In the genomic region with DNA sequence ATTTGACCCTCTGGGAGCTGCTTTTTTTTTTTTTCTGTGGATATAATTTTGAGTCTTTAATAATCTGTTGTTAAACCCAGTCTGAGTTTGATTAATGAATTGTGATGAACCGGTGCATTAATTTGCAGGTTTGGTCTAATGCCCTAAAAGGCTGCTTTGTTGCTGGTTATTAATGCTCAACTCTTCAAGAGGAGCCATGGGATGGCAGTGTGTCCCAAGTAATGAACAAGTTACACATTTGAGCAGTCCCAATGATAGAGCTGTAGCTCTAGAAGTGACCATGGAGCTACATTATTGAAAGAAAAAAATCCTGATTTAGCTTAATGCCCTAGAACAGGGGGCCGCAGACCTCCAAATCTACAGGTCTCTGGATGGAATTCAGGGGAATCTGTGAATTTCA, we compare ENCODE assay signal across 1 cellular context.
TF ChIP-seq lines count a peak whose summit lies in the region.

No MANE protein-coding gene starts in this region.

TF ChIP-seq in Ishikawa, 13 proteins besides CTCF, POLR2A, EP300 and RAD21 (continued from another document):
- no peak for TF ChIP-seq REST (IDR thresholded peaks at IDR 0.05; ENCODE audit: low read depth)
- no peak for TF ChIP-seq FOXM1 (IDR thresholded peaks at IDR 0.05; ENCODE audit: borderline replicate concordance, low read depth)
- no peak for TF ChIP-seq YY1 (IDR thresholded peaks at IDR 0.05; ENCODE audit: low read depth)
- TF ChIP-seq TEAD4 (IDR thresholded peaks at IDR 0.05): no peak
